11 cellular contexts compared by ENCODE assay signal in the genomic region with DNA sequence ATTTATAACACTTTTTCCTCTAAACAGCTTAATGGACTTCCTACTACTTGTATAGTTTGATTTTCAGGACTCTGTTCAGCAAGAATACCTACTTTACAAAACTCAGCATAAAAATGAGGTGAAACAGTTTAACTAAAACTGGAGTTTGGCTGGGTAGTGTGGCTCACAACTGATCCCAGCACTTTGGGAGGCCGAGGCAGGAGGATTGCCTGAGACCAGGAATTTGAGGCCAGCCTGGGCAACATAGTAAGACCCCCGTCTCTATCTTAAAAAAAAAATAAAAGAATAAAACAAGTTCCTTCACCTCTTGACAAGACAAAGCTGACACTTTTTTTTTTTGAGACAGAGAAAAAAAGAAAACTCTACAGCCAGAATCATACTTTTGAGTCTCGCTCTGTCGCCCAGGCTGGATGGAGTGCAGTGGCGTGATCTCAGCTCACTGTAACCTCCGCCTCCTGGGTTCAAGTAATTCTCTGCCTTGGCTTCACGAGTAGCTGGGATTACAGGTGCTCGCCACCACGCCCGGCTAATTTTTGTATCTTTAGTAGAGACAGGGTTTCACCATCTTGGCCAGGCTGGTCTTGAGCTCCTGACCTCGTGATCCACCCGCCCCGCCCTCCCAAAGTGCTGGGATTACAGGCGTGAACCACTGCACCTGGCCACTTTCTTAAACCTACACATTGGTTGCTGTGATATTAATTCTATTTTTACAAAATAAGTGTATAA. TPM values are rescaled to one million over a fixed set of nuclear protein-coding genes. Genes with fewer than 3 reads are reported as not detected.
A peak's percentile ranks its signal among the peaks of the same experiment; 100 is the strongest.
DNase-seq lines count a peak whose midpoint lies in the region; ATAC-seq and TF ChIP-seq lines count a peak whose summit lies in the region.
"Had no signal": no experiment of that assay in that cellular context is flagged by ENCODE, and none has a peak within 500 bp of the region (broad histone marks: within the 10 kb centered on the region; RNA-seq: fewer than 3 reads in every experiment).

No MANE protein-coding gene starts in this region.

- H3K79me2 ChIP-seq in GM23338 (replicated peaks; ENCODE audit: insufficient read depth) (peaks cover 63% of the 10 kb centered on the region), OCI-LY7 (ENCODE audit: insufficient read depth, low read depth, low read length) (peaks cover 80% of the 10 kb centered on the region)

- H3K9me3 ChIP-seq in OCI-LY7 (ENCODE audit: low read length) (no peaks in the 10 kb centered on the region), duodenal mucosa (ENCODE audit: control insufficient read depth in 1 of 2, low read length in 2 of 2) (no peaks in the 10 kb centered on the region), psoas muscle (no peaks in the 10 kb centered on the region)

- peak overlapping the region in 1 of 2 donors; percentile 47 for H3K9ac ChIP-seq in duodenal mucosa (ENCODE audit: low read depth in 1 of 2, low read length in 2 of 2)

- peak overlapping the region; percentile 90 for H3K4me3 Mint-ChIP-seq in GM23338
- H3K4me3 Mint-ChIP-seq in progenitor cell of endocrine pancreas (ENCODE audit: low read depth), result no peak overlapping the region

- no TSS peak for BruUV-seq in OCI-LY7 (replicated peaks; lab: Mats Ljungman, UMichigan)

- H3K36me3 ChIP-seq in GM23338 (ENCODE audit: insufficient read depth) (peaks cover 11% of the 10 kb centered on the region), OCI-LY7 (ENCODE audit: insufficient read depth, low read length) (peaks cover 83% of the 10 kb centered on the region), duodenal mucosa (ENCODE audit: control insufficient read depth in 1 of 2, insufficient read depth in 2 of 2, low read length in 2 of 2) (peaks cover 19 to 50% of the 10 kb centered on the region in 2 donors), psoas muscle (ENCODE audit: insufficient read depth in 1 of 2, low read depth in 1 of 2) (peaks cover 0 to 70% of the 10 kb centered on the region in 2 donors)

- H3K27ac ChIP-seq in GM23338 (ENCODE audit: low read depth) (no peak overlapping the region), OCI-LY7 (ENCODE audit: low read depth, low read length, poor library complexity, severe bottlenecking) (peak overlapping the region; percentile 70), duodenal mucosa (ENCODE audit: low read depth, low read length) (no peak overlapping the region), psoas muscle (peak overlapping the region; percentile 98)
- H3K27ac ChIP-seq: foreskin keratinocyte had no signal

- H3K27me3 Mint-ChIP-seq in GM23338 (ENCODE audit: insufficient read depth, low read depth, poor library complexity) (peaks cover 21% of the 10 kb centered on the region), progenitor cell of endocrine pancreas (no peaks in the 10 kb centered on the region)
- H3K27me3 Mint-ChIP-seq: central memory CD8-positive, alpha-beta T cell had no signal

- H3F3A ChIP-seq in GM23338 (replicated peaks; ENCODE audit: low read depth), result peaks cover 38% of the 10 kb centered on the region

- H3K4me3 ChIP-seq in GM23338 (peak overlapping the region; percentile 90), OCI-LY7 (ENCODE audit: low read depth, low read length, poor library complexity, severe bottlenecking) (peak overlapping the region; percentile 75), duodenal mucosa (ENCODE audit: low read depth in 1 of 2, low read length in 2 of 2) (peak overlapping the region; percentile 83 to 86), psoas muscle (peak overlapping the region; percentile 92)

- peaks cover 83% of the 10 kb centered on the region for H3K36me3 Mint-ChIP-seq in GM23338 (ENCODE audit: low read depth)
- peaks cover 16% of the 10 kb centered on the region for H3K36me3 Mint-ChIP-seq in progenitor cell of endocrine pancreas (ENCODE audit: insufficient read depth)

- H3K27me3 ChIP-seq in GM23338 (ENCODE audit: insufficient read depth), result no peaks in the 10 kb centered on the region
- no peaks in the 10 kb centered on the region for H3K27me3 ChIP-seq in duodenal mucosa (ENCODE audit: control insufficient read depth in 1 of 2, insufficient read depth in 2 of 2, low read length in 2 of 2)
- H3K27me3 ChIP-seq in psoas muscle (ENCODE audit: insufficient read depth in 3 of 3, low read length in 2 of 3), result no peaks in the 10 kb centered on the region
- H3K27me3 ChIP-seq: foreskin keratinocyte had no signal

- intact Hi-C loops in OCI-LY7 (cut with micrococcal nuclease; ENCODE audit: unreplicated experiment), result no loop called here
- intact Hi-C loops in psoas muscle (cut with DNase I), result no loop called here

- H3K27ac Mint-ChIP-seq in GM23338 (no peak overlapping the region), progenitor cell of endocrine pancreas (no peak overlapping the region)

- POLR2A ChIA-PET in OCI-LY7 (lab: Charles Lee), result interaction anchor here (1.4 to 2.8 kb wide), 3 partner anchors 11 to 13 kb away, joined by 5 to 11 read pairs (median 5); a partner anchor contains a TSS

- CTCF ChIA-PET in OCI-LY7 (lab: Charles Lee; ENCODE audit: unreplicated experiment), result no interaction called here

- H3K4me2 ChIP-seq in GM23338, result peak overlapping the region; percentile 95; the same call in 1 of the 2 replicates
- peak overlapping the region; percentile 89 for H3K4me2 ChIP-seq in OCI-LY7 (ENCODE audit: low read length)

- ATAC-seq in GM23338 (no peak), psoas muscle (no peak), GM19397 (IDR thresholded peaks at IDR 0.05; ENCODE audit: unreplicated experiment) (no peak), HG03108 (IDR thresholded peaks at IDR 0.05; ENCODE audit: unreplicated experiment) (no peak)
- ATAC-seq: foreskin keratinocyte had no signal

- no peak for DNase-seq in GM23338 (ENCODE audit: low spot score)
- DNase-seq in OCI-LY7 (ENCODE audit: low spot score), result no peak
- DNase-seq in psoas muscle, result no peak
- DNase-seq in progenitor cell of endocrine pancreas (ENCODE audit: low spot score, unreplicated experiment), result no peak
- no peak for DNase-seq in GOT3 (lab: John Stamatoyannopoulos, UW)
- DNase-seq: foreskin keratinocyte had no signal

- 0 out of 3 replicates have a peak, but pooled peaks cover 4% of the 10 kb centered on the region for H3K9me3 Mint-ChIP-seq in GM23338
- H3K9me3 Mint-ChIP-seq in progenitor cell of endocrine pancreas (ENCODE audit: low read depth), result no peaks in the 10 kb centered on the region
- H3K9me3 Mint-ChIP-seq: central memory CD8-positive, alpha-beta T cell had no signal

- H3K9me2 ChIP-seq in GM23338 (ENCODE audit: insufficient read depth), result no peaks in the 10 kb centered on the region
- H3K9me2 ChIP-seq in OCI-LY7 (ENCODE audit: insufficient read depth, low read length), result no peaks in the 10 kb centered on the region

- peaks cover 18% of the 10 kb centered on the region for H3K4me1 Mint-ChIP-seq in GM23338
- peaks cover 12% of the 10 kb centered on the region for H3K4me1 Mint-ChIP-seq in progenitor cell of endocrine pancreas (ENCODE audit: low read depth)

- H4K20me1 ChIP-seq in GM23338 (replicated peaks; ENCODE audit: insufficient read depth) (peaks cover 46% of the 10 kb centered on the region), OCI-LY7 (ENCODE audit: insufficient read depth, low read length) (peaks cover 38% of the 10 kb centered on the region)

- H3K4me1 ChIP-seq in GM23338 (ENCODE audit: insufficient read depth), result peaks cover 21% of the 10 kb centered on the region
- H3K4me1 ChIP-seq in OCI-LY7 (ENCODE audit: insufficient read depth, low read length, poor library complexity, severe bottlenecking), result peaks cover 51% of the 10 kb centered on the region
- H3K4me1 ChIP-seq in duodenal mucosa (ENCODE audit: control insufficient read depth in 1 of 2, insufficient read depth in 2 of 2, low read length in 2 of 2), result peaks cover 36 to 54% of the 10 kb centered on the region in 2 donors
- H3K4me1 ChIP-seq in psoas muscle, result peaks cover 74% of the 10 kb centered on the region

- no peak overlapping the region for H2AFZ ChIP-seq in GM23338
- no peak overlapping the region for H2AFZ ChIP-seq in OCI-LY7 (ENCODE audit: low read length)

- WGBS in psoas muscle, 3 donors, result 61 to 80% (median 69%) methylated on average over 14 of the region's 14 CpGs

- TF ChIP-seq CTCF in GM23338 (conservative IDR thresholded peaks at IDR 0.05; ENCODE audit: low read depth in 2 of 2) (no peak), OCI-LY7 (conservative IDR thresholded peaks at IDR 0.05; ENCODE audit: low read length) (no peak), psoas muscle (IDR thresholded peaks at IDR 0.05) (no peak), progenitor cell of endocrine pancreas (IDR thresholded peaks at IDR 0.05; ENCODE audit: unreplicated experiment) (no peak)

RNA-seq across cellular contexts. Expression of a gene that starts 2.6 kb away (rescaled TPM):
- total RNA-seq in GM23338 (2014; rRNA removed; shearing (Covaris generic)), result 43.4 and 48.7 TPM in 2 replicates
- polyA plus RNA-seq in GM23338 (2016; fragmentation: Nextera tagmentation; extraction: Ambion mirVana) (16.2 and 18.8 TPM in 2 replicates), psoas muscle (10 to 100 TPM in 1 of 3 donors, 1 to 10 TPM in 2; 6.8 to 19.8 (median 7.8) TPM)
- 54.8 and 85.4 TPM in 2 replicates for total RNA-seq in OCI-LY7 (2014; rRNA removed; shearing (Covaris generic))
- total RNA-seq in OCI-LY7 (2022) (31.6 and 37.8 TPM in 2 replicates), psoas muscle (10 to 100 TPM in 2 of 4 donors, 1 to 10 TPM in 2; 8.7 to 16.4 (median 11.0) TPM), progenitor cell of endocrine pancreas (13.0 and 14.4 TPM in 2 replicates)

RNA-seq across cellular contexts. Expression of a gene that starts 11.6 kb away (rescaled TPM):
- total RNA-seq in GM23338 (2014; rRNA removed; shearing (Covaris generic)), result 55.7 and 79.9 TPM in 2 replicates
- polyA plus RNA-seq in GM23338 (2016; fragmentation: Nextera tagmentation; extraction: Ambion mirVana) (18.2 and 21.4 TPM in 2 replicates), psoas muscle (10 to 100 TPM; 16.7 to 25.3 (median 22.6) TPM)
- total RNA-seq in OCI-LY7 (2014; rRNA removed; shearing (Covaris generic)), result 39.0 and 60.3 TPM in 2 replicates
- total RNA-seq in OCI-LY7 (2022) (55.9 and 60.9 TPM in 2 replicates), psoas muscle (10 to 100 TPM; 28.3 to 36.5 (median 35.4) TPM), progenitor cell of endocrine pancreas (55.2 and 58.6 TPM in 2 replicates)

RNA-seq across cellular contexts. Expression of a gene that starts 11.8 kb away (rescaled TPM):
- 30.4 and 32.7 TPM in 2 replicates for total RNA-seq in GM23338 (2014; rRNA removed; shearing (Covaris generic))
- polyA plus RNA-seq in GM23338 (2016; fragmentation: Nextera tagmentation; extraction: Ambion mirVana) (42.9 and 47.4 TPM in 2 replicates), psoas muscle (10 to 100 TPM in 2 of 3 donors, 1 to 10 TPM in 1; 9.2 to 21.1 (median 15.6) TPM)
- total RNA-seq in OCI-LY7 (2014; rRNA removed; shearing (Covaris generic)), result 26.9 and 39.7 TPM in 2 replicates
- total RNA-seq in OCI-LY7 (2022) (49.1 and 50.7 TPM in 2 replicates), psoas muscle (10 to 100 TPM; 12.8 to 24.8 (median 16.6) TPM), progenitor cell of endocrine pancreas (22.9 and 23.8 TPM in 2 replicates)

RNA-seq across cellular contexts. Expression of a gene that starts 16.6 kb away (rescaled TPM):
- 25.2 and 32.7 TPM in 2 replicates for total RNA-seq in GM23338 (2014; rRNA removed; shearing (Covaris generic))
- polyA plus RNA-seq in GM23338 (2016; fragmentation: Nextera tagmentation; extraction: Ambion mirVana) (28.8 and 29.1 TPM in 2 replicates), psoas muscle (10 to 100 TPM; 38.1 to 76.2 (median 56.5) TPM)
- total RNA-seq in OCI-LY7 (2014; rRNA removed; shearing (Covaris generic)), result 32.4 and 33.7 TPM in 2 replicates
- total RNA-seq in OCI-LY7 (2022) (33.3 and 38.4 TPM in 2 replicates), psoas muscle (10 to 100 TPM; 46.2 to 60.6 (median 55.5) TPM), progenitor cell of endocrine pancreas (21.2 and 25.2 TPM in 2 replicates)

RNA-seq across cellular contexts. Expression of a gene that starts 23.8 kb away (rescaled TPM):
- not detected in 2 replicates for total RNA-seq in GM23338 (2014; rRNA removed; shearing (Covaris generic))
- 0.29 and 1.3 TPM in 2 replicates for polyA plus RNA-seq in GM23338 (2016; fragmentation: Nextera tagmentation; extraction: Ambion mirVana)
- total RNA-seq in OCI-LY7 (2014; rRNA removed; shearing (Covaris generic)), result 1.7 TPM in 1 of 2 replicates, not detected in the other
- total RNA-seq in OCI-LY7 (2022), result 1.2 and 1.7 TPM in 2 replicates
- under 1 TPM in 2 of 4 donors, not detected in 2; 0.26 to 0.34 TPM for total RNA-seq in psoas muscle
- polyA plus RNA-seq in psoas muscle, result under 1 TPM in 2 of 3 donors, not detected in 1; 0.09 to 0.13 TPM
- total RNA-seq in progenitor cell of endocrine pancreas, result 2.6 and 3.6 TPM in 2 replicates
- total RNA-seq: Daoy, foreskin keratinocyte had no signal

Comparison
In these comparisons a context has a peak if more than half of its experiments do, and no peak if none do; other contexts are left out.
1. H3K27ac ChIP-seq: peak in OCI-LY7 (single experiment) and psoas muscle (single experiment); none in GM23338 (single experiment) and duodenal mucosa (single experiment).
2. Peak in every context shown above with its lines, with median percentiles within 50 percentile points of each other: H3K4me3 ChIP-seq.